ENCODE assay signal across 10 cellular contexts in genomic region chr20:53597085-53597482, GRCh38. TPM values are rescaled to one million over a fixed set of nuclear protein-coding genes. Genes with fewer than 3 reads are reported as not detected.
DNase-seq lines count a peak whose midpoint lies in the region; ATAC-seq, FAIRE-seq and TF ChIP-seq lines count a peak whose summit lies in the region.
"Had no signal": no experiment of that assay in that cellular context is flagged by ENCODE, and none has a peak within 500 bp of the region (broad histone marks: within the 10 kb centered on the region; RNA-seq: fewer than 3 reads in every experiment).

No MANE protein-coding gene starts in this region.

- no peaks in the 10 kb centered on the region for H3K27me3 Mint-ChIP-seq in activated T-helper 2 cell treated with anti-CD3 and anti-CD28 coated beads, Interferon-gamma antibody, Interleukin-2, Interleukin-4, amounts not matched to agents 10 μg/mL and 5 μg/mL and 100 μg/mL, durations not matched to agents 14 hours and 24 hours and 36 hours (ENCODE audit: low read depth)
- H3K27me3 Mint-ChIP-seq in stimulated activated naive B cell treated with anti-CD40 and anti-IgM and Interleukin-4, amounts not matched to agents 10 μg/mL and 1 μg/mL and 100 μg/mL, for 72 hours, result no peaks in the 10 kb centered on the region

- peak overlapping the region; percentile 1 for H3K4me3 ChIP-seq in hepatocyte

- H3K4me1 ChIP-seq in hepatocyte (ENCODE audit: insufficient read depth), result peaks cover 19% of the 10 kb centered on the region

- no peak for TF ChIP-seq POLR2A in H54 (IDR thresholded peaks at IDR 0.05; ENCODE audit: low read depth, low read length)

- peaks cover 13% of the 10 kb centered on the region for H3K36me3 Mint-ChIP-seq in activated T-helper 2 cell treated with anti-CD3 and anti-CD28 coated beads, Interferon-gamma antibody, Interleukin-2, Interleukin-4, amounts not matched to agents 10 μg/mL and 5 μg/mL and 100 μg/mL, durations not matched to agents 14 hours and 24 hours and 36 hours (ENCODE audit: low read depth)
- peaks cover 4 to 7% of the 10 kb centered on the region in 2 donors for H3K36me3 Mint-ChIP-seq in stimulated activated naive B cell treated with anti-CD40 and anti-IgM and Interleukin-4, amounts not matched to agents 10 μg/mL and 1 μg/mL and 100 μg/mL, for 72 hours

- peak overlapping the region; percentile 83 for H3K4me2 ChIP-seq in hepatocyte

- H3K4me1 Mint-ChIP-seq in activated T-helper 2 cell treated with anti-CD3 and anti-CD28 coated beads, Interferon-gamma antibody, Interleukin-2, Interleukin-4, amounts not matched to agents 10 μg/mL and 5 μg/mL and 100 μg/mL, durations not matched to agents 14 hours and 24 hours and 36 hours (ENCODE audit: low read depth), result peaks cover 43% of the 10 kb centered on the region
- peaks cover 20 to 46% of the 10 kb centered on the region in 2 donors for H3K4me1 Mint-ChIP-seq in stimulated activated naive B cell treated with anti-CD40 and anti-IgM and Interleukin-4, amounts not matched to agents 10 μg/mL and 1 μg/mL and 100 μg/mL, for 72 hours

- no peaks in the 10 kb centered on the region for H3K9me2 ChIP-seq in hepatocyte (replicated peaks; ENCODE audit: insufficient read depth)

- H3K27me3 ChIP-seq in hepatocyte, result no peaks in the 10 kb centered on the region

- H3K27ac Mint-ChIP-seq in activated T-helper 2 cell treated with anti-CD3 and anti-CD28 coated beads, Interferon-gamma antibody, Interleukin-2, Interleukin-4, amounts not matched to agents 10 μg/mL and 5 μg/mL and 100 μg/mL, durations not matched to agents 14 hours and 24 hours and 36 hours, result peak overlapping the region; percentile 91
- H3K27ac Mint-ChIP-seq in stimulated activated naive B cell treated with anti-CD40 and anti-IgM and Interleukin-4, amounts not matched to agents 10 μg/mL and 1 μg/mL and 100 μg/mL, for 72 hours, result peak overlapping the region; percentile 14

- no peak for TF ChIP-seq CTCF in hepatocyte (IDR thresholded peaks at IDR 0.05; ENCODE audit: poor library complexity)

- peaks cover 18% of the 10 kb centered on the region for H3K79me2 ChIP-seq in hepatocyte

- H3K4me3 Mint-ChIP-seq in activated T-helper 2 cell treated with anti-CD3 and anti-CD28 coated beads, Interferon-gamma antibody, Interleukin-2, Interleukin-4, amounts not matched to agents 10 μg/mL and 5 μg/mL and 100 μg/mL, durations not matched to agents 14 hours and 24 hours and 36 hours (ENCODE audit: low read depth), result peak overlapping the region; percentile 77
- H3K4me3 Mint-ChIP-seq in stimulated activated naive B cell treated with anti-CD40 and anti-IgM and Interleukin-4, amounts not matched to agents 10 μg/mL and 1 μg/mL and 100 μg/mL, for 72 hours, result no peak overlapping the region

- no peaks in the 10 kb centered on the region for H4K20me1 ChIP-seq in hepatocyte (ENCODE audit: insufficient read depth, poor library complexity, severe bottlenecking)

- intact Hi-C loops in activated T-helper 2 cell treated with anti-CD3 and anti-CD28 coated beads, Interferon-gamma antibody, Interleukin-2, Interleukin-4, amounts not matched to agents 10 μg/mL and 5 μg/mL and 100 μg/mL, durations not matched to agents 14 hours and 24 hours and 36 hours (cut with micrococcal nuclease), result loop anchor here (5.0 kb wide), 2 partner anchors 110 to 270 kb away; no protein-coding TSS in a partner anchor

- H3K36me3 ChIP-seq in hepatocyte (replicated peaks; ENCODE audit: insufficient read depth, low read depth), result no peaks in the 10 kb centered on the region

- ATAC-seq in stimulated activated naive B cell treated with anti-CD40 and anti-IgM and Interleukin-4, amounts not matched to agents 10 μg/mL and 1 μg/mL and 100 μg/mL, for 72 hours (replicated peaks), result no peak
- ATAC-seq in GM19324 (IDR thresholded peaks at IDR 0.05; ENCODE audit: low FRiP score, unreplicated experiment), result no peak

- no peaks in the 10 kb centered on the region for H3K9me3 Mint-ChIP-seq in activated T-helper 2 cell treated with anti-CD3 and anti-CD28 coated beads, Interferon-gamma antibody, Interleukin-2, Interleukin-4, amounts not matched to agents 10 μg/mL and 5 μg/mL and 100 μg/mL, durations not matched to agents 14 hours and 24 hours and 36 hours
- no peaks in the 10 kb centered on the region for H3K9me3 Mint-ChIP-seq in stimulated activated naive B cell treated with anti-CD40 and anti-IgM and Interleukin-4, amounts not matched to agents 10 μg/mL and 1 μg/mL and 100 μg/mL, for 72 hours

- peak; percentile 96 for DNase-seq in SIG-M5 treated with dmso at 0.1 percent for 504 hours (lab: John Stamatoyannopoulos, UW; ENCODE audit: unreplicated experiment)
- DNase-seq in SIG-M5 (lab: John Stamatoyannopoulos, UW), result no peak
- no peak for DNase-seq in activated T-helper 2 cell treated with anti-CD3 and anti-CD28 coated beads, Interferon-gamma antibody, Interleukin-2, Interleukin-4, amounts not matched to agents 10 μg/mL and 5 μg/mL and 100 μg/mL, durations not matched to agents 14 hours and 24 hours and 36 hours (ENCODE audit: low spot score)
- DNase-seq in hepatocyte (ENCODE audit: low spot score), result peak; percentile 56
- no peak for DNase-seq in stimulated activated naive B cell treated with anti-CD40 and anti-IgM and Interleukin-4, amounts not matched to agents 10 μg/mL and 1 μg/mL and 100 μg/mL, for 72 hours
- no peak for DNase-seq in H54 (ENCODE audit: insufficient read length, low spot score)
- DNase-seq in stimulated activated CD4-positive, alpha-beta T cell treated with anti-CD3 and anti-CD28 coated beads, Interleukin-1b, Interleukin-23, amount 100 ng/mL, for 48 hours, result no peak
- DNase-seq: activated CD4-positive, alpha-beta T cell treated with anti-CD3 and anti-CD28 coated beads for 48 hours; NCI-H446 had no signal

- H3K9me3 ChIP-seq in hepatocyte (ENCODE audit: low read depth), result no peaks in the 10 kb centered on the region

- peak overlapping the region; percentile 95 for H3K27ac ChIP-seq in hepatocyte

- no peak overlapping the region for H2AFZ ChIP-seq in hepatocyte

- 11% methylated on average over 3 of the region's 3 CpGs for WGBS in hepatocyte (ENCODE audit: low lambda C conversion rate, missing lambda C conversion rate)

- FAIRE-seq in H54 (lab: Jason Lieb, UNC), result no peak

RNA-seq across cellular contexts. Expression of gene ZNF217, which starts 3.4 kb away (rescaled TPM):
- 55.4 and 60.6 TPM in 2 replicates for total RNA-seq in activated T-helper 2 cell treated with anti-CD3 and anti-CD28 coated beads, Interferon-gamma antibody, Interleukin-2, Interleukin-4, amounts not matched to agents 10 μg/mL and 5 μg/mL and 100 μg/mL, durations not matched to agents 14 hours and 24 hours and 36 hours
- 32.4 and 39.9 TPM in 2 replicates for total RNA-seq in hepatocyte
- 4.7 and 6.6 TPM in 2 replicates for polyA plus RNA-seq in hepatocyte

Comparison
In these comparisons a context has a peak if more than half of its experiments do, and no peak if none do; other contexts are left out.
1. DNase-seq: peak in SIG-M5 treated with dmso at 0.1 percent for 504 hours (single experiment) and hepatocyte (single experiment); none in SIG-M5 (single experiment), activated T-helper 2 cell treated with anti-CD3 and anti-CD28 coated beads, Interferon-gamma antibody, Interleukin-2, Interleukin-4, amounts not matched to agents 10 μg/mL and 5 μg/mL and 100 μg/mL, durations not matched to agents 14 hours and 24 hours and 36 hours (single experiment), stimulated activated naive B cell treated with anti-CD40 and anti-IgM and Interleukin-4, amounts not matched to agents 10 μg/mL and 1 μg/mL and 100 μg/mL, for 72 hours (single experiment), H54 (single experiment) and stimulated activated CD4-positive, alpha-beta T cell treated with anti-CD3 and anti-CD28 coated beads, Interleukin-1b, Interleukin-23, amount 100 ng/mL, for 48 hours (single experiment).